ENCODE assay signal across 28 cellular contexts in genomic region chr4:113969935-113970334, GRCh38. TPM values are rescaled to one million over a fixed set of nuclear protein-coding genes. Genes with fewer than 3 reads are reported as not detected.
DNase-seq lines count a peak whose midpoint lies in the region; ATAC-seq and TF ChIP-seq lines count a peak whose summit lies in the region.
"Had no signal": no experiment of that assay in that cellular context is flagged by ENCODE, and none has a peak within 500 bp of the region (broad histone marks: within the 10 kb centered on the region; RNA-seq: fewer than 3 reads in every experiment).

No MANE protein-coding gene starts in this region.

- H3K36me3 ChIP-seq in RWPE2 (ENCODE audit: low read depth) (peaks cover 71% of the 10 kb centered on the region), skeletal muscle satellite cell (ENCODE audit: insufficient read depth, low read length) (peaks cover 54% of the 10 kb centered on the region)
- H3K36me3 ChIP-seq: heart right ventricle, right lobe of liver, suprapubic skin had no signal

- peak overlapping the region; percentile 41 for H3K4me2 ChIP-seq in skeletal muscle satellite cell (ENCODE audit: low read length)

- H3K9ac ChIP-seq in skeletal muscle satellite cell (ENCODE audit: low read depth, low read length): peak overlapping the region; percentile 32

- peak overlapping the region; percentile 50 for H3K27ac ChIP-seq in RWPE2 (ENCODE audit: poor library complexity, severe bottlenecking)
- H3K27ac ChIP-seq in epithelial cell of prostate: peak overlapping the region; percentile 72
- H3K27ac ChIP-seq: foreskin keratinocyte, heart right ventricle, right lobe of liver, suprapubic skin, VCaP had no signal

- DNase-seq in HCEC 1CT: peak; percentile 37
- no peak for DNase-seq in RWPE2 (ENCODE audit: low spot score)
- DNase-seq in epithelial cell of prostate (ENCODE audit: low read depth, low spot score): no peak
- DNase-seq in SK-N-DZ (ENCODE audit: low spot score): no peak
- DNase-seq in Right ventricle myocardium superior: no peak
- DNase-seq: activated CD4-positive, alpha-beta T cell treated with anti-CD3 and anti-CD28 coated beads for 4 hours; activated T-cell treated with anti-CD3 and anti-CD28 coated beads for 4 hours; CD4-positive, CD25-positive, alpha-beta regulatory T cell; cerebellar nuclear complex; DND-41; foreskin keratinocyte; GOT3; heart right ventricle; MG63; mucosa of descending colon; NCI-H1105 treated with DMSO at 0.1 percent for 48 hours; NCI-H2081 treated with DMSO at 0.1 percent for 48 hours; NCI-H774; posterior cingulate gyrus; right lobe of liver; RPMI8226; stimulated activated CD4-positive, alpha-beta T cell treated with anti-CD3 and anti-CD28 coated beads, Interleukin-4, amount 100 ng/mL, for 4 hours had no signal

- ATAC-seq in RWPE2 (ENCODE audit: low read depth) (no peak), Right ventricle myocardium superior (ENCODE audit: poor library complexity) (no peak), HG02610 (IDR thresholded peaks at IDR 0.05; ENCODE audit: unreplicated experiment) (no peak)
- ATAC-seq: foreskin keratinocyte; heart right ventricle; mucosa of descending colon; right lobe of liver; stimulated activated memory B cell treated with anti-CD40 and anti-IgM and Interleukin-4, amounts not matched to agents 10 μg/mL and 1 μg/mL and 100 μg/mL, for 72 hours had no signal

- H3K27me3 ChIP-seq in RWPE2 (ENCODE audit: insufficient read depth, poor library complexity, severe bottlenecking): no peaks in the 10 kb centered on the region
- H3K27me3 ChIP-seq in skeletal muscle satellite cell (ENCODE audit: control insufficient read depth, insufficient read depth, low read length): no peaks in the 10 kb centered on the region
- H3K27me3 ChIP-seq: foreskin keratinocyte, heart right ventricle, MG63, right lobe of liver, suprapubic skin had no signal

- H3K4me3 ChIP-seq in RWPE2 (ENCODE audit: severe bottlenecking): no peak overlapping the region
- H3K4me3 ChIP-seq in skeletal muscle satellite cell (ENCODE audit: low read length): no peak overlapping the region
- H3K4me3 ChIP-seq: heart right ventricle, lung, MG63, mucosa of descending colon, right lobe of liver, suprapubic skin had no signal

- peaks cover 37% of the 10 kb centered on the region for H3K4me1 ChIP-seq in RWPE2 (ENCODE audit: insufficient read depth, poor library complexity, severe bottlenecking)
- peaks cover 50% of the 10 kb centered on the region for H3K4me1 ChIP-seq in skeletal muscle satellite cell (ENCODE audit: control insufficient read depth, insufficient read depth, low read length)
- H3K4me1 ChIP-seq: heart right ventricle, suprapubic skin had no signal

- no peak for TF ChIP-seq CTCF in RWPE2 (IDR thresholded peaks at IDR 0.05; ENCODE audit: poor library complexity, severe bottlenecking)

- H3K9me3 ChIP-seq in RWPE2 (ENCODE audit: severe bottlenecking) (peaks cover 6% of the 10 kb centered on the region), skeletal muscle satellite cell (replicated peaks; ENCODE audit: low read length) (peaks cover 6% of the 10 kb centered on the region)
- H3K9me3 ChIP-seq: MG63, mucosa of descending colon, right lobe of liver, suprapubic skin had no signal

- intact Hi-C loops in Right ventricle myocardium superior (cut with DNase I): no loop called here

RNA-seq across cellular contexts. Expression of gene ARSJ, which starts 9.5 kb away (rescaled TPM):
- 29.2 and 34.3 TPM in 2 replicates for total RNA-seq in skeletal muscle satellite cell (2012; rRNA removed)
- polyA plus RNA-seq in SK-N-DZ (2014; cell fraction: cytosol; rRNA removed): not detected in 2 replicates
- not detected in 2 replicates for polyA plus RNA-seq in SK-N-DZ (2014; cell fraction: nucleus; rRNA removed)
- total RNA-seq in Right ventricle myocardium superior: 0.70 TPM
- total RNA-seq: CD4-positive, CD25-positive, alpha-beta regulatory T cell had no signal
- polyA plus RNA-seq: CD4-positive, CD25-positive, alpha-beta regulatory T cell had no signal
